Comparison of ENCODE assay signal across 2 cellular contexts in the genomic region with DNA sequence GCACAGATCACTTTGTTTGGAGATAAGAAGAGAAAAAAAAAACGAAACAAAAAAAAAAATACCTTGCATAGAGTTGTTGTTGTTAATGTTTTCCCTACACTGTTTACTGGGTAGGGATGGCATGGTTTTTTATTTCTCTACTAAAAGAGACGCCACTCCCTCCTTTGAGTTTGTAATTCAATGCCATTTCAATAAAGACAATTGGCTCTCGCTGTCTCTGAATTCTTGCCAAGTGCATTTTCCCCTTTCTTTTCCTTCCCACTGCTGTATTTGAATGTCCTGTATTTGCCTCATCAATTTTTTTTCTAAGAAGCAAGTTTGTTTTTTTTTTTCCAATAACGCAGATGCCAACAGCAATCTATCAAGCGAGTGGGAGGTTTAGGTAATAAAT.
TF ChIP-seq lines count a peak whose summit lies in the region.

No MANE protein-coding gene starts in this region.

TF ChIP-seq in IMR-90, 13 proteins besides CTCF, POLR2A, EP300 and RAD21 (continued from another document):
- TF ChIP-seq, protein P1, sequence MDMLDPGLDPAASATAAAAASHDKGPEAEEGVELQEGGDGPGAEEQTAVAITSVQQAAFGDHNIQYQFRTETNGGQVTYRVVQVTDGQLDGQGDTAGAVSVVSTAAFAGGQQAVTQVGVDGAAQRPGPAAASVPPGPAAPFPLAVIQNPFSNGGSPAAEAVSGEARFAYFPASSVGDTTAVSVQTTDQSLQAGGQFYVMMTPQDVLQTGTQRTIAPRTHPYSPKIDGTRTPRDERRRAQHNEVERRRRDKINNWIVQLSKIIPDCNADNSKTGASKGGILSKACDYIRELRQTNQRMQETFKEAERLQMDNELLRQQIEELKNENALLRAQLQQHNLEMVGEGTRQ (IDR thresholded peaks at IDR 0.05; ENCODE audit: low read depth, low read length): no peak
- no peak for TF ChIP-seq CEBPB (IDR thresholded peaks at IDR 0.05; ENCODE audit: low read depth, low read length)
- TF ChIP-seq NFE2L2 (IDR thresholded peaks at IDR 0.05; ENCODE audit: low read depth, low read length): no peak
- no peak for TF ChIP-seq RFX5 (IDR thresholded peaks at IDR 0.05; ENCODE audit: low read depth, low read length)
- TF ChIP-seq, protein P2, sequence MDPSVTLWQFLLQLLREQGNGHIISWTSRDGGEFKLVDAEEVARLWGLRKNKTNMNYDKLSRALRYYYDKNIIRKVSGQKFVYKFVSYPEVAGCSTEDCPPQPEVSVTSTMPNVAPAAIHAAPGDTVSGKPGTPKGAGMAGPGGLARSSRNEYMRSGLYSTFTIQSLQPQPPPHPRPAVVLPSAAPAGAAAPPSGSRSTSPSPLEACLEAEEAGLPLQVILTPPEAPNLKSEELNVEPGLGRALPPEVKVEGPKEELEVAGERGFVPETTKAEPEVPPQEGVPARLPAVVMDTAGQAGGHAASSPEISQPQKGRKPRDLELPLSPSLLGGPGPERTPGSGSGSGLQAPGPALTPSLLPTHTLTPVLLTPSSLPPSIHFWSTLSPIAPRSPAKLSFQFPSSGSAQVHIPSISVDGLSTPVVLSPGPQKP (IDR thresholded peaks at IDR 0.05; ENCODE audit: borderline replicate concordance, low read depth, low read length): no peak
- TF ChIP-seq MAZ (IDR thresholded peaks at IDR 0.05; ENCODE audit: borderline replicate concordance, low read depth, low read length): no peak
TF ChIP-seq in IMR-90: peak in this region for 0.

TF ChIP-seq in WTC11, 78 proteins besides CTCF, POLR2A, EP300 and RAD21 (continued from another document):
- TF ChIP-seq, protein P3, sequence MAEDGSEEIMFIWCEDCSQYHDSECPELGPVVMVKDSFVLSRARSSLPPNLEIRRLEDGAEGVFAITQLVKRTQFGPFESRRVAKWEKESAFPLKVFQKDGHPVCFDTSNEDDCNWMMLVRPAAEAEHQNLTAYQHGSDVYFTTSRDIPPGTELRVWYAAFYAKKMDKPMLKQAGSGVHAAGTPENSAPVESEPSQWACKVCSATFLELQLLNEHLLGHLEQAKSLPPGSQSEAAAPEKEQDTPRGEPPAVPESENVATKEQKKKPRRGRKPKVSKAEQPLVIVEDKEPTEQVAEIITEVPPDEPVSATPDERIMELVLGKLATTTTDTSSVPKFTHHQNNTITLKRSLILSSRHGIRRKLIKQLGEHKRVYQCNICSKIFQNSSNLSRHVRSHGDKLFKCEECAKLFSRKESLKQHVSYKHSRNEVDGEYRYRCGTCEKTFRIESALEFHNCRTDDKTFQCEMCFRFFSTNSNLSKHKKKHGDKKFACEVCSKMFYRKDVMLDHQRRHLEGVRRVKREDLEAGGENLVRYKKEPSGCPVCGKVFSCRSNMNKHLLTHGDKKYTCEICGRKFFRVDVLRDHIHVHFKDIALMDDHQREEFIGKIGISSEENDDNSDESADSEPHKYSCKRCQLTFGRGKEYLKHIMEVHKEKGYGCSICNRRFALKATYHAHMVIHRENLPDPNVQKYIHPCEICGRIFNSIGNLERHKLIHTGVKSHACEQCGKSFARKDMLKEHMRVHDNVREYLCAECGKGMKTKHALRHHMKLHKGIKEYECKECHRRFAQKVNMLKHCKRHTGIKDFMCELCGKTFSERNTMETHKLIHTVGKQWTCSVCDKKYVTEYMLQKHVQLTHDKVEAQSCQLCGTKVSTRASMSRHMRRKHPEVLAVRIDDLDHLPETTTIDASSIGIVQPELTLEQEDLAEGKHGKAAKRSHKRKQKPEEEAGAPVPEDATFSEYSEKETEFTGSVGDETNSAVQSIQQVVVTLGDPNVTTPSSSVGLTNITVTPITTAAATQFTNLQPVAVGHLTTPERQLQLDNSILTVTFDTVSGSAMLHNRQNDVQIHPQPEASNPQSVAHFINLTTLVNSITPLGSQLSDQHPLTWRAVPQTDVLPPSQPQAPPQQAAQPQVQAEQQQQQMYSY (CRISPR knock-in tag; IDR thresholded peaks at IDR 0.05): no peak
- TF ChIP-seq MYBL2 (CRISPR knock-in tag; IDR thresholded peaks at IDR 0.05) (no peak), CREM (CRISPR knock-in tag; IDR thresholded peaks at IDR 0.05) (no peak), JUN (CRISPR knock-in tag; IDR thresholded peaks at IDR 0.05) (no peak), RELA (CRISPR knock-in tag; IDR thresholded peaks at IDR 0.05; ENCODE audit: borderline replicate concordance) (no peak)
- TF ChIP-seq, protein P4, sequence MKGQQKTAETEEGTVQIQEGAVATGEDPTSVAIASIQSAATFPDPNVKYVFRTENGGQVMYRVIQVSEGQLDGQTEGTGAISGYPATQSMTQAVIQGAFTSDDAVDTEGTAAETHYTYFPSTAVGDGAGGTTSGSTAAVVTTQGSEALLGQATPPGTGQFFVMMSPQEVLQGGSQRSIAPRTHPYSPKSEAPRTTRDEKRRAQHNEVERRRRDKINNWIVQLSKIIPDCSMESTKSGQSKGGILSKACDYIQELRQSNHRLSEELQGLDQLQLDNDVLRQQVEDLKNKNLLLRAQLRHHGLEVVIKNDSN (CRISPR knock-in tag; IDR thresholded peaks at IDR 0.05): no peak
- TF ChIP-seq, protein P5, sequence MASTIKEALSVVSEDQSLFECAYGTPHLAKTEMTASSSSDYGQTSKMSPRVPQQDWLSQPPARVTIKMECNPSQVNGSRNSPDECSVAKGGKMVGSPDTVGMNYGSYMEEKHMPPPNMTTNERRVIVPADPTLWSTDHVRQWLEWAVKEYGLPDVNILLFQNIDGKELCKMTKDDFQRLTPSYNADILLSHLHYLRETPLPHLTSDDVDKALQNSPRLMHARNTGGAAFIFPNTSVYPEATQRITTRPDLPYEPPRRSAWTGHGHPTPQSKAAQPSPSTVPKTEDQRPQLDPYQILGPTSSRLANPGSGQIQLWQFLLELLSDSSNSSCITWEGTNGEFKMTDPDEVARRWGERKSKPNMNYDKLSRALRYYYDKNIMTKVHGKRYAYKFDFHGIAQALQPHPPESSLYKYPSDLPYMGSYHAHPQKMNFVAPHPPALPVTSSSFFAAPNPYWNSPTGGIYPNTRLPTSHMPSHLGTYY (CRISPR knock-in tag; IDR thresholded peaks at IDR 0.05): no peak
TF ChIP-seq in WTC11: peak in this region for 0.
